15 cellular contexts compared by ENCODE assay signal in the genomic region with DNA sequence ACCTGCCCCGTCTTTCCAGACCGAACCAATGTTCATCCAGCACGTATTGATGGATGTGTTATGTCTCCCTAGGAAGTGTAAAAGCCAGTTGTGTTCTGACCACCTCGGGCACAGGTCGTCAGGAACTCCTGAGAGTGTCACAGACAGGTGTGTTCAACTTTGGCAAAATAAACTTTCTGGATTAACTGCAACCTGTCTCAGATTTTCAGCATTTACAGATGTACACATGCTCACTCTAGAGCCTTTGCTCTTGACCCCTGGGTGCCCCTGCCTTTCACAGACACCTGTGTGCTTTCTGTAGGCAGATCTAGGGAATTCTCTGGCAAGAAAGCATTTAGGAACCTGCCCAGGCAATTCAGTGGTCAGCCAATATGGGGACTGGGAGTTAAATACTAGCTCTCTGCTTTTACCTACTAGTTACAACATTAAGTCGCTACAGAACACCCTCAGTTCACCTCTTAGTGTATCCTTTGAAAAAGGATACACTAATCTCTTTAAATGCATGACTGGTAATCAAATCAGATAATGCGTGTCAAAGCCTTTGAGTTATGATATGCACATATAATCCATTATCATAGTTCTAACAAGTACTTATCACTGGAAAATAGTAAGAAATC.
DNase-seq lines count a peak whose midpoint lies in the region; ATAC-seq, FAIRE-seq and TF ChIP-seq lines count a peak whose summit lies in the region.
"Had no signal": no experiment of that assay in that cellular context is flagged by ENCODE, and none has a peak within 500 bp of the region (broad histone marks: within the 10 kb centered on the region; RNA-seq: fewer than 3 reads in every experiment).

No MANE protein-coding gene starts in this region.

- H2AFZ ChIP-seq in OCI-LY7 (ENCODE audit: low read length) (no peak overlapping the region), H1 (ENCODE audit: low read length) (no peak overlapping the region)

- H3K18ac ChIP-seq in H1 (ENCODE audit: extremely low read depth, low read length): no peak overlapping the region

- no peaks in the 10 kb centered on the region for H3K27me3 Mint-ChIP-seq in activated T-cell treated with anti-CD3 and anti-CD28 coated beads, Interleukin-2, amount 50 U/mL, for 72 hours (ENCODE audit: low read depth)
- H3K27me3 Mint-ChIP-seq in activated T-cell treated with anti-CD3 and anti-CD28 coated beads, Interleukin-2, amount 50 U/mL, for 4 hours (ENCODE audit: low read depth): peaks cover 2% of the 10 kb centered on the region
- H3K27me3 Mint-ChIP-seq in Caco-2 (ENCODE audit: insufficient read depth, unreplicated experiment): no peaks in the 10 kb centered on the region

- H2AK5ac ChIP-seq in H1 (ENCODE audit: low read depth, low read length): no peak overlapping the region

- H3K27me3 ChIP-seq in Caco-2 (replicated peaks; ENCODE audit: control insufficient read depth, insufficient read depth, low read length): no peaks in the 10 kb centered on the region
- no peaks in the 10 kb centered on the region for H3K27me3 ChIP-seq in H1 (replicated peaks in 1 of 4; ENCODE audit: control insufficient read depth in 3 of 4, extremely low read depth in 1 of 4, insufficient read depth in 3 of 4, low read length in 3 of 4)

- CTCF ChIA-PET in Caco-2 (lab: Charles Lee): no interaction called here
- CTCF ChIA-PET in OCI-LY7 (lab: Charles Lee; ENCODE audit: unreplicated experiment): no interaction called here
- CTCF ChIA-PET in H1 (lab: Charles Lee; ENCODE audit: partially characterized antibody): interaction anchor here (1.0 kb wide), 1 partner anchor 62 kb away, joined by 3 read pairs; no protein-coding TSS in a partner anchor

- H3K27ac ChIP-seq in OCI-LY7 (ENCODE audit: low read depth, low read length, poor library complexity, severe bottlenecking) (no peak overlapping the region), H1 (ENCODE audit: low read depth, low read length) (no peak overlapping the region)

- TF ChIP-seq RAD21 in H1 (IDR thresholded peaks at IDR 0.05 in 1 of 2, conservative IDR thresholded peaks at IDR 0.05 in 1 of 2; ENCODE audit: low read depth in 2 of 2, low read length in 2 of 2): no peak

- 94% methylated on average over 7 of the region's 7 CpGs; no CpG with 5 or more reads in 1 of the 2 experiments for WGBS in H1 (ENCODE audit: extremely low coverage in 1 of 2, insufficient coverage in 1 of 2, insufficient read length in 1 of 2, insufficient replicate concordance in 2 of 2, low coverage in 1 of 2, low lambda C conversion rate in 2 of 2, missing lambda C conversion rate in 1 of 2), 2 experiments

- H3K23me2 ChIP-seq in H1 (ENCODE audit: low read depth, low read length): no peaks in the 10 kb centered on the region

- no peak overlapping the region for H3K4ac ChIP-seq in H1 (replicated peaks; ENCODE audit: insufficient read length, low read depth, low read length)

- no peak overlapping the region for H2BK120ac ChIP-seq in H1 (replicated peaks; ENCODE audit: low read depth, low read length)

- POLR2A ChIA-PET in Caco-2 (lab: Charles Lee): no interaction called here
- POLR2A ChIA-PET in OCI-LY7 (lab: Charles Lee): interaction anchor here (0.6 kb wide), 1 partner anchor 8 kb away, joined by 4 read pairs; no protein-coding TSS in a partner anchor
- POLR2A ChIA-PET in H1 (lab: Charles Lee; ENCODE audit: partially characterized antibody): no interaction called here

- H3K36me3 ChIP-seq in Caco-2 (ENCODE audit: control insufficient read depth, insufficient read depth, low read length): no peaks in the 10 kb centered on the region
- H3K36me3 ChIP-seq in OCI-LY7 (ENCODE audit: insufficient read depth, low read length): no peaks in the 10 kb centered on the region
- H3K36me3 ChIP-seq in H1 (ENCODE audit: control insufficient read depth in 2 of 4, insufficient read depth in 4 of 4, low read length in 3 of 4): no peaks in the 10 kb centered on the region; a peak in 1 of 8 replicates
- H3K36me3 ChIP-seq: HAP-1 had no signal

- peak overlapping the region; percentile 21 to 64 for H3K4me3 Mint-ChIP-seq in activated T-cell treated with anti-CD3 and anti-CD28 coated beads, Interleukin-2, amount 50 U/mL, for 72 hours
- no peak overlapping the region for H3K4me3 Mint-ChIP-seq in activated T-cell treated with anti-CD3 and anti-CD28 coated beads, Interleukin-2, amount 50 U/mL, for 4 hours
- H3K4me3 Mint-ChIP-seq in Caco-2 (ENCODE audit: unreplicated experiment): no peak overlapping the region
- H3K4me3 Mint-ChIP-seq: IgD-negative memory B cell had no signal

- no peaks in the 10 kb centered on the region for H3K79me1 ChIP-seq in H1 (ENCODE audit: low read depth, low read length)

- no peak overlapping the region for H3K9ac ChIP-seq in H1 (replicated peaks in 1 of 4; ENCODE audit: extremely low read depth in 1 of 4, low read depth in 3 of 4, low read length in 3 of 4)

- no peak for TF ChIP-seq CTCF in Caco-2 (IDR thresholded peaks at IDR 0.05; ENCODE audit: insufficient read depth in 1 of 2, low read depth in 1 of 2, low read length in 1 of 2, severe bottlenecking in 1 of 2, unreplicated experiment in 1 of 2)
- TF ChIP-seq CTCF in OCI-LY7 (conservative IDR thresholded peaks at IDR 0.05; ENCODE audit: low read length): no peak
- TF ChIP-seq CTCF in H1 (IDR thresholded peaks at IDR 0.05; ENCODE audit: control extremely low read depth in 1 of 3, insufficient read depth in 1 of 3, low read depth in 1 of 3, low read length in 3 of 3): no peak

- H3K56ac ChIP-seq in H1 (replicated peaks; ENCODE audit: insufficient read length, low read depth, low read length): no peak overlapping the region

- H2BK12ac ChIP-seq in H1 (ENCODE audit: low read depth, low read length): peak overlapping the region; percentile 18; the same call in 1 of the 2 replicates

- no peak for TF ChIP-seq POLR2A in H1 (IDR thresholded peaks at IDR 0.05; ENCODE audit: control extremely low read depth in 1 of 2, low read depth in 2 of 2, low read length in 2 of 2)

- FAIRE-seq in H1 (lab: Jason Lieb, UNC): no peak
- FAIRE-seq: G401.6, HTR-8/SVneo had no signal

- no peaks in the 10 kb centered on the region for H3K9me2 ChIP-seq in OCI-LY7 (ENCODE audit: insufficient read depth, low read length)

- peaks cover 2% of the 10 kb centered on the region in 2 donors for H3K9me3 Mint-ChIP-seq in activated T-cell treated with anti-CD3 and anti-CD28 coated beads, Interleukin-2, amount 50 U/mL, for 72 hours
- no peaks in the 10 kb centered on the region for H3K9me3 Mint-ChIP-seq in activated T-cell treated with anti-CD3 and anti-CD28 coated beads, Interleukin-2, amount 50 U/mL, for 4 hours
- H3K9me3 Mint-ChIP-seq in Caco-2 (ENCODE audit: unreplicated experiment): no peaks in the 10 kb centered on the region

- H3K79me2 ChIP-seq in OCI-LY7 (ENCODE audit: insufficient read depth, low read depth, low read length) (no peaks in the 10 kb centered on the region), H1 (ENCODE audit: control insufficient read depth in 1 of 2, insufficient read depth in 2 of 2, low read length in 2 of 2) (no peaks in the 10 kb centered on the region)

- H4K20me1 ChIP-seq in OCI-LY7 (ENCODE audit: insufficient read depth, low read length) (no peaks in the 10 kb centered on the region), H1 (replicated peaks in 1 of 2; ENCODE audit: control insufficient read depth in 1 of 2, insufficient read depth in 2 of 2, low read length in 2 of 2) (no peaks in the 10 kb centered on the region)

- no peak for TF ChIP-seq EP300 in H1 (IDR thresholded peaks at IDR 0.05; ENCODE audit: borderline replicate concordance in 1 of 2, low read depth in 2 of 2, low read length in 2 of 2)

- H3K4me3 ChIP-seq in Caco-2 (ENCODE audit: low read depth, low read length) (no peak overlapping the region), OCI-LY7 (ENCODE audit: low read depth, low read length, poor library complexity, severe bottlenecking) (no peak overlapping the region), H1 (ENCODE audit: extremely low read depth in 1 of 4, insufficient read depth in 2 of 4, low read depth in 3 of 4, low read length in 4 of 4) (no peak overlapping the region)
- H3K4me3 ChIP-seq: HAP-1 had no signal

- H3K4me1 ChIP-seq in Caco-2 (peaks cover 51% of the 10 kb centered on the region), OCI-LY7 (ENCODE audit: insufficient read depth, low read length, poor library complexity, severe bottlenecking) (peaks cover 24% of the 10 kb centered on the region), H1 (replicated peaks in 1 of 4; ENCODE audit: control insufficient read depth in 3 of 4, insufficient read depth in 4 of 4, low read length in 3 of 4) (peaks cover 0 to 10% (median 4%) of the 10 kb centered on the region in 4 experiments; a peak in 4 of 7 replicates)
- H3K4me1 ChIP-seq: HAP-1 had no signal

- H4K5ac ChIP-seq in H1 (ENCODE audit: insufficient read length, low read depth, low read length): no peak overlapping the region

- ATAC-seq in activated T-cell treated with anti-CD3 and anti-CD28 coated beads, Interleukin-2, amount 50 U/mL, for 72 hours (replicated peaks in 1 of 2): no peak
- ATAC-seq in activated T-cell treated with anti-CD3 and anti-CD28 coated beads, Interleukin-2, amount 50 U/mL, for 4 hours: no peak
- ATAC-seq: PC-3 had no signal

- H2BK20ac ChIP-seq in H1 (ENCODE audit: low read length): no peak overlapping the region

- intact Hi-C loops in Caco-2 (cut with micrococcal nuclease; ENCODE audit: unreplicated experiment) (loop anchor here (5.0 kb wide), 1 partner anchor 188 kb away; the partner anchor contains the start of gene CPPED1), OCI-LY7 (cut with micrococcal nuclease; ENCODE audit: unreplicated experiment) (loop anchor here (5.0 to 10.0 kb wide), 2 partner anchors 67 to 520 kb away; no protein-coding TSS in a partner anchor)

- H3K9me3 ChIP-seq in Caco-2 (0 out of 2 replicates have a peak, but pooled peaks cover 9% of the 10 kb centered on the region), OCI-LY7 (ENCODE audit: low read length) (no peaks in the 10 kb centered on the region), H1 (ENCODE audit: insufficient read depth in 2 of 2, low read depth in 1 of 2, low read length in 1 of 2) (no peaks in the 10 kb centered on the region)
- H3K9me3 ChIP-seq: HAP-1 had no signal

- H3K23ac ChIP-seq in H1 (ENCODE audit: insufficient read length): no peak overlapping the region

- no peak for DNase-seq in activated T-cell treated with anti-CD3 and anti-CD28 coated beads, Interleukin-2, amount 50 U/mL, for 72 hours
- DNase-seq in activated T-cell treated with anti-CD3 and anti-CD28 coated beads, Interleukin-2, amount 50 U/mL, for 4 hours: no peak
- DNase-seq in Caco-2: no peak
- no peak for DNase-seq in OCI-LY7 (ENCODE audit: low spot score)
- DNase-seq in H1 (ENCODE audit: low read depth in 1 of 2, low spot score in 2 of 2): no peak
- no peak for DNase-seq in GDM1 (lab: John Stamatoyannopoulos, UW)
- DNase-seq in middle frontal gyrus (ENCODE audit: extremely low spot score, low spot score): no peak
- DNase-seq in GM03348 (ENCODE audit: low spot score): no peak
- DNase-seq: NCI-H1105, NCI-H2081 treated with DMSO at 0.1 percent for 48 hours, PC-3 had no signal

- H3K27ac Mint-ChIP-seq in activated T-cell treated with anti-CD3 and anti-CD28 coated beads, Interleukin-2, amount 50 U/mL, for 72 hours: no peak overlapping the region
- peak overlapping the region; percentile 94 for H3K27ac Mint-ChIP-seq in Caco-2 (ENCODE audit: unreplicated experiment)
- H3K27ac Mint-ChIP-seq: IgD-negative memory B cell had no signal

- no peak overlapping the region for H2BK5ac ChIP-seq in H1 (ENCODE audit: low read depth, low read length)

- peaks cover 81% of the 10 kb centered on the region for H3K4me1 Mint-ChIP-seq in activated T-cell treated with anti-CD3 and anti-CD28 coated beads, Interleukin-2, amount 50 U/mL, for 72 hours (ENCODE audit: low read depth)
- H3K4me1 Mint-ChIP-seq in activated T-cell treated with anti-CD3 and anti-CD28 coated beads, Interleukin-2, amount 50 U/mL, for 4 hours (ENCODE audit: low read depth): peaks cover 35% of the 10 kb centered on the region
- peaks cover 14% of the 10 kb centered on the region for H3K4me1 Mint-ChIP-seq in Caco-2 (ENCODE audit: low read depth, unreplicated experiment)

- H4K8ac ChIP-seq in H1 (ENCODE audit: extremely low read depth, insufficient read depth, low read length): no peak overlapping the region

- peak overlapping the region; percentile 41 for H3K4me2 ChIP-seq in OCI-LY7 (ENCODE audit: low read length)
- H3K4me2 ChIP-seq in H1 (ENCODE audit: insufficient read depth in 1 of 2, low read depth in 2 of 2, low read length in 2 of 2): no peak overlapping the region

- no TSS peak for BruUV-seq in Caco-2 (replicated peaks; lab: Mats Ljungman, UMichigan)
- no TSS peak for BruUV-seq in OCI-LY7 (replicated peaks; lab: Mats Ljungman, UMichigan)

- H4K91ac ChIP-seq in H1 (replicated peaks; ENCODE audit: insufficient read length, low read length): peak overlapping the region; percentile 54

- H3K36me3 Mint-ChIP-seq in activated T-cell treated with anti-CD3 and anti-CD28 coated beads, Interleukin-2, amount 50 U/mL, for 72 hours (ENCODE audit: insufficient read depth in 2 of 2): no peaks in the 10 kb centered on the region
- H3K36me3 Mint-ChIP-seq in activated T-cell treated with anti-CD3 and anti-CD28 coated beads, Interleukin-2, amount 50 U/mL, for 4 hours (ENCODE audit: insufficient read depth): no peaks in the 10 kb centered on the region
- peaks cover 7% of the 10 kb centered on the region for H3K36me3 Mint-ChIP-seq in Caco-2 (ENCODE audit: insufficient read depth, unreplicated experiment)
- H3K36me3 Mint-ChIP-seq: IgD-negative memory B cell had no signal

- H3K14ac ChIP-seq in H1 (ENCODE audit: insufficient read length): no peak overlapping the region

- no peak overlapping the region for H2BK15ac ChIP-seq in H1 (ENCODE audit: low read length)

Comparison
In these comparisons a context has a peak if more than half of its experiments do, and no peak if none do; other contexts are left out.
1. H3K4me3 Mint-ChIP-seq: peak in activated T-cell treated with anti-CD3 and anti-CD28 coated beads, Interleukin-2, amount 50 U/mL, for 72 hours (2 of 2); none in activated T-cell treated with anti-CD3 and anti-CD28 coated beads, Interleukin-2, amount 50 U/mL, for 4 hours (single experiment) and Caco-2 (single experiment).